In genomic region chr16:84600343-84601229, GRCh38 we compare ENCODE assay signal across 8 cellular contexts. TPM values are rescaled to one million over a fixed set of nuclear protein-coding genes. Genes with fewer than 3 reads are reported as not detected.
DNase-seq lines count a peak whose midpoint lies in the region; ATAC-seq, FAIRE-seq and TF ChIP-seq lines count a peak whose summit lies in the region.

No MANE protein-coding gene starts in this region.

- no peak for FAIRE-seq in A549 (lab: Jason Lieb, UNC)

- no peak for TF ChIP-seq EP300 in A549 (IDR thresholded peaks at IDR 0.05)

- peak overlapping the region; percentile 89 for H3K27ac Mint-ChIP-seq in stimulated activated effector memory CD8-positive, alpha-beta T cell treated with anti-CD3 and anti-CD28 coated beads, Interleukin-12 subunit alpha, Interleukin-12 subunit beta, amount 100 ng/mL, for 72 hours

- TF ChIP-seq POLR2A in A549 (IDR thresholded peaks at IDR 0.05; ENCODE audit: low read length) = no peak

- H3K36me3 Mint-ChIP-seq in stimulated activated effector memory CD8-positive, alpha-beta T cell treated with anti-CD3 and anti-CD28 coated beads, Interleukin-12 subunit alpha, Interleukin-12 subunit beta, amount 100 ng/mL, for 72 hours = peaks cover 62% of the 10 kb centered on the region

- no peak for ATAC-seq in A549
- ATAC-seq in GM18868 (IDR thresholded peaks at IDR 0.05; ENCODE audit: unreplicated experiment) = peak; percentile 84
- peak; percentile 67 for ATAC-seq in HG03064 (IDR thresholded peaks at IDR 0.05; ENCODE audit: low read depth, unreplicated experiment)
- peak; percentile 27 for ATAC-seq in esophagus mucosa
- ATAC-seq in stimulated activated effector memory CD8-positive, alpha-beta T cell treated with anti-CD3 and anti-CD28 coated beads, Interleukin-12 subunit alpha, Interleukin-12 subunit beta, amount 100 ng/mL, for 72 hours = peak; percentile 77

- CTCF ChIA-PET in A549 (lab: Yijun Ruan, JAX) = interaction anchor here (0.8 to 2.5 kb wide), 6 partner anchors 11 to 154 kb away, joined by 3 to 16 read pairs (median 6); no protein-coding TSS in a partner anchor

- no peak for TF ChIP-seq CTCF in A549 (IDR thresholded peaks at IDR 0.05)

- peak overlapping the region; percentile 92 for H3K4me2 ChIP-seq in A549

- peaks cover 73% of the 10 kb centered on the region for H3K4me1 ChIP-seq in A549
- peaks cover 33% of the 10 kb centered on the region for H3K4me1 ChIP-seq in SJCRH30

- POLR2A ChIA-PET in A549 (lab: Yijun Ruan, JAX) = interaction anchor here (1.6 kb wide), 1 partner anchor 18 kb away, joined by 10 read pairs; no protein-coding TSS in a partner anchor

- H3K36me3 ChIP-seq in SJCRH30 = no peaks in the 10 kb centered on the region
- H3K36me3 ChIP-seq in MG63 = peaks cover 9% of the 10 kb centered on the region

- H3K4me3 ChIP-seq in A549 = no peak overlapping the region
- H3K4me3 ChIP-seq in SJCRH30 = no peak overlapping the region
- H3K4me3 ChIP-seq in MG63 = no peak overlapping the region

- no peaks in the 10 kb centered on the region for H3K9me3 Mint-ChIP-seq in stimulated activated effector memory CD8-positive, alpha-beta T cell treated with anti-CD3 and anti-CD28 coated beads, Interleukin-12 subunit alpha, Interleukin-12 subunit beta, amount 100 ng/mL, for 72 hours

- H3K27me3 ChIP-seq in SJCRH30 (no peaks in the 10 kb centered on the region), MG63 (no peaks in the 10 kb centered on the region)

- TF ChIP-seq RAD21 in A549 (conservative IDR thresholded peaks at IDR 0.05 in 1 of 2, IDR thresholded peaks at IDR 0.05 in 1 of 2) = no peak

- DNase-seq in A549 (ENCODE audit: low read depth in 1 of 2, low spot score in 1 of 2) (no peak), SKM-1 (lab: John Stamatoyannopoulos, UW; ENCODE audit: unreplicated experiment) (peak; percentile 82), SJCRH30 (no peak), MG63 (no peak)
- DNase-seq in stimulated activated effector memory CD8-positive, alpha-beta T cell treated with anti-CD3 and anti-CD28 coated beads, Interleukin-12 subunit alpha, Interleukin-12 subunit beta, amount 100 ng/mL, for 72 hours (ENCODE audit: low spot score in 2 of 2) = no peak

- H3K4me1 Mint-ChIP-seq in stimulated activated effector memory CD8-positive, alpha-beta T cell treated with anti-CD3 and anti-CD28 coated beads, Interleukin-12 subunit alpha, Interleukin-12 subunit beta, amount 100 ng/mL, for 72 hours = peaks cover 83% of the 10 kb centered on the region

- H3K9me3 ChIP-seq in A549 (0 out of 3 replicates have a peak, but pooled peaks cover 2% of the 10 kb centered on the region), SJCRH30 (replicated peaks) (0 out of 2 replicates have a peak, but pooled peaks cover 1% of the 10 kb centered on the region), MG63 (no peaks in the 10 kb centered on the region)

- 84% methylated on average over 25 of the region's 25 CpGs for WGBS in A549 (ENCODE audit: missing lambda C conversion rate)

- H3K4me3 Mint-ChIP-seq in stimulated activated effector memory CD8-positive, alpha-beta T cell treated with anti-CD3 and anti-CD28 coated beads, Interleukin-12 subunit alpha, Interleukin-12 subunit beta, amount 100 ng/mL, for 72 hours = peak overlapping the region; percentile 83

- peak overlapping the region; percentile 84 to 95 for H3K27ac ChIP-seq in A549
- no peak overlapping the region for H3K27ac ChIP-seq in SJCRH30

TF ChIP-seq in A549, 52 proteins besides CTCF, POLR2A, EP300 and RAD21:
- TF ChIP-seq RFX5 (IDR thresholded peaks at IDR 0.05) (no peak), ESRRA (IDR thresholded peaks at IDR 0.05; ENCODE audit: borderline replicate concordance, low read length) (no peak), MAZ (IDR thresholded peaks at IDR 0.05; ENCODE audit: borderline replicate concordance, low read depth, low read length) (no peak), ATOH8 (CRISPR knock-in tag; IDR thresholded peaks at IDR 0.05; ENCODE audit: low read depth) (no peak), HOXB13 (CRISPR knock-in tag; IDR thresholded peaks at IDR 0.05; ENCODE audit: low read depth) (no peak), NPAS2 (CRISPR knock-in tag; IDR thresholded peaks at IDR 0.05; ENCODE audit: borderline replicate concordance) (no peak), PHF8 (IDR thresholded peaks at IDR 0.05; ENCODE audit: borderline replicate concordance, low read depth) (no peak), RNF2 (IDR thresholded peaks at IDR 0.05; ENCODE audit: borderline replicate concordance, low read depth) (no peak), ZFP36 (IDR thresholded peaks at IDR 0.05; ENCODE audit: borderline replicate concordance, partially characterized antibody) (no peak), HOXA7 (CRISPR knock-in tag; IDR thresholded peaks at IDR 0.05) (no peak), HOXB5 (CRISPR knock-in tag; IDR thresholded peaks at IDR 0.05) (no peak), MAFK (IDR thresholded peaks at IDR 0.05; ENCODE audit: partially characterized antibody) (no peak), ZC3H11A (IDR thresholded peaks at IDR 0.05) (no peak), ZNF302 (CRISPR knock-in tag; IDR thresholded peaks at IDR 0.05) (no peak), SMC3 (IDR thresholded peaks at IDR 0.05) (no peak), PBX3 (IDR thresholded peaks at IDR 0.05) (no peak), FOXS1 (CRISPR knock-in tag; IDR thresholded peaks at IDR 0.05) (no peak), MYC (IDR thresholded peaks at IDR 0.05; ENCODE audit: borderline replicate concordance, low read length) (no peak), CBX8 (IDR thresholded peaks at IDR 0.05) (no peak)

RNA-seq across cellular contexts. Expression of gene COTL1, which starts 17.3 kb away (rescaled TPM):
- 89.7 and 94.1 TPM in 2 replicates for polyA plus RNA-seq in A549 (2011; rRNA removed)
- polyA plus RNA-seq in A549 (2012; cell fraction: cytosol; rRNA removed) = 243 and 292 TPM in 2 replicates
- 169 and 182 TPM in 2 replicates for polyA plus RNA-seq in A549 (2012; cell fraction: nucleus; rRNA removed)
- 372 to 495 TPM (median 379 TPM) in 3 replicates for polyA plus RNA-seq in A549 (2017; fragmentation: RNase III; extraction: RNeasy Plus Mini Kit Qiagen cat#74134 plus additional on column Dnase treatment)
- 54.9 and 77.1 TPM in 2 replicates for polyA minus RNA-seq in A549 (2011; rRNA and poly(A)+ RNA removed)
- 16.3 TPM for total RNA-seq in esophagus mucosa
- 24.8 and 25.8 TPM in 2 replicates for total RNA-seq in SJCRH30 (2014; rRNA removed; shearing (Covaris generic))
- 172 and 175 TPM in 2 replicates for total RNA-seq in MG63 (2014; rRNA removed; shearing (Covaris generic); ENCODE audit: low replicate concordance)

RNA-seq across cellular contexts. Expression of gene KLHL36, which starts 47.7 kb away (rescaled TPM):
- polyA plus RNA-seq in A549 (2011; rRNA removed) = 21.0 and 22.3 TPM in 2 replicates
- 27.9 and 38.4 TPM in 2 replicates for polyA plus RNA-seq in A549 (2012; cell fraction: cytosol; rRNA removed)
- polyA plus RNA-seq in A549 (2012; cell fraction: nucleus; rRNA removed) = 58.4 and 88.0 TPM in 2 replicates
- polyA plus RNA-seq in A549 (2017; fragmentation: RNase III; extraction: RNeasy Plus Mini Kit Qiagen cat#74134 plus additional on column Dnase treatment) = 19.1 to 21.4 TPM (median 20.0 TPM) in 3 replicates
- polyA minus RNA-seq in A549 (2011; rRNA and poly(A)+ RNA removed) = 35.3 and 35.8 TPM in 2 replicates
- total RNA-seq in esophagus mucosa = 26.3 TPM
- 9.5 and 10.1 TPM in 2 replicates for total RNA-seq in SJCRH30 (2014; rRNA removed; shearing (Covaris generic))
- 18.4 and 20.5 TPM in 2 replicates for total RNA-seq in MG63 (2014; rRNA removed; shearing (Covaris generic); ENCODE audit: low replicate concordance)

Comparison
In these comparisons a context has a peak if more than half of its experiments do, and no peak if none do; other contexts are left out.
1. ATAC-seq: peak in GM18868 (single experiment), HG03064 (single experiment), esophagus mucosa (single experiment) and stimulated activated effector memory CD8-positive, alpha-beta T cell treated with anti-CD3 and anti-CD28 coated beads, Interleukin-12 subunit alpha, Interleukin-12 subunit beta, amount 100 ng/mL, for 72 hours (single experiment); none in A549 (0 of 2).